19 cellular contexts compared by ENCODE assay signal in the genomic region with DNA sequence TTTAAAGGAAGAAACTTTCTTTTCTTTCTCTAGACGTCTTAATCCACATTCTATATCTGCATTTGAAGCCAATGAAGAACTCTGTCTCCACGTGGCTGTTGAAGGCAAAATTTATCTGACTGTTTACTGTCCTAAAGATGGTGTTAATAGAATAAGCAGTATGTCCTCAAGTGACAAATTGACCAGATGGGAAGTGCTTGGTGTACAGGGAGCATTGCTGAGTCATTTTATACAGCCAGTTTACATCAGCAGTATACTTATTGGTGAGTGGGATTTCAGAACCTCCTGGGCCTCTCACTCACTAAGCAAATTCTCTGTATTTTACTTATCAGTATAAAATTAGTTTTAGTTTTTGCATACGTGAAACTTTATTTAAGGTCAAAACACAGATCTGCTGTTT. TPM values are rescaled to one million over a fixed set of nuclear protein-coding genes. Genes with fewer than 3 reads are reported as not detected.
DNase-seq lines count a peak whose midpoint lies in the region; ATAC-seq, FAIRE-seq and TF ChIP-seq lines count a peak whose summit lies in the region.
"Had no signal": no experiment of that assay in that cellular context is flagged by ENCODE, and none has a peak within 500 bp of the region (broad histone marks: within the 10 kb centered on the region; RNA-seq: fewer than 3 reads in every experiment).

No MANE protein-coding gene starts in this region.

- H3K4me3 ChIP-seq in Karpas-422 (ENCODE audit: low read length) (no peak overlapping the region), epithelial cell of esophagus (ENCODE audit: low read length) (no peak overlapping the region), pancreas (no peak overlapping the region)
- H3K4me3 ChIP-seq: hepatocyte, SK-N-MC, uterus had no signal

- H3K27ac ChIP-seq in Karpas-422 (ENCODE audit: low read length) = no peak overlapping the region
- H3K27ac ChIP-seq in pancreas = no peak overlapping the region
- H3K27ac ChIP-seq: hepatocyte, SK-N-MC, uterus had no signal

- H4K20me1 ChIP-seq in Karpas-422 (ENCODE audit: insufficient read depth, low read depth, low read length) = no peaks in the 10 kb centered on the region

- no peak overlapping the region for H3K4me2 ChIP-seq in Karpas-422 (ENCODE audit: low read depth, low read length, poor library complexity, severe bottlenecking)
- H3K4me2 ChIP-seq: hepatocyte had no signal

- H3K9me3 ChIP-seq in Karpas-422 (ENCODE audit: low read length) (no peaks in the 10 kb centered on the region), pancreas (no peaks in the 10 kb centered on the region)
- H3K9me3 ChIP-seq: uterus had no signal

- intact Hi-C loops in pancreas (cut with DNase I) = no loop called here

- H3K79me2 ChIP-seq in Karpas-422 (ENCODE audit: low read length) = no peaks in the 10 kb centered on the region
- H3K79me2 ChIP-seq: hepatocyte had no signal

- ATAC-seq in SK-N-SH treated with all-trans-retinoic acid at 6 μM for 48 hours = no peak
- no peak for ATAC-seq in pancreas
- ATAC-seq: left lobe of liver, natural killer cell, right cardiac atrium, WTC11 had no signal

- no peaks in the 10 kb centered on the region for H3K9me2 ChIP-seq in Karpas-422 (replicated peaks; ENCODE audit: insufficient read depth, low read length)

- no peak overlapping the region for H3K9ac ChIP-seq in Karpas-422 (ENCODE audit: low read length)

- no peaks in the 10 kb centered on the region for H3K27me3 ChIP-seq in Karpas-422 (ENCODE audit: low read length)
- no peaks in the 10 kb centered on the region for H3K27me3 ChIP-seq in pancreas
- H3K27me3 ChIP-seq: hepatocyte, uterus had no signal

- CTCF ChIA-PET in GM10248 (lab: Yijun Ruan, JAX) = no interaction called here

- POLR2A ChIA-PET in GM10248 (lab: Yijun Ruan, JAX) = no interaction called here

- H3K4me1 ChIP-seq in Karpas-422 (ENCODE audit: low read length) = peaks cover 11% of the 10 kb centered on the region
- H3K4me1 ChIP-seq in pancreas = no peaks in the 10 kb centered on the region
- H3K4me1 ChIP-seq: uterus had no signal

- DNase-seq in GM10248 (ENCODE audit: extremely low spot score) = peak; percentile 7
- peak; percentile 34 for DNase-seq in H4 (ENCODE audit: low spot score)
- DNase-seq in Karpas-422 = no peak
- DNase-seq in epithelial cell of esophagus (ENCODE audit: low read depth) = peak; percentile 7
- DNase-seq in epidermal melanocyte (ENCODE audit: insufficient read length, low spot score) = no peak
- DNase-seq in germinal center (ENCODE audit: low spot score) = no peak
- no peak for DNase-seq in pancreas
- DNase-seq: activated naive CD4-positive, alpha-beta T cell treated with anti-CD3 and anti-CD28 coated beads, Interleukin-2, amount 10 ng/mL, durations not matched to agents 7 days and 5 days; DMS153; natural killer cell; NCI-H2081 treated with DMSO at 0.1 percent for 48 hours; right cardiac atrium; stimulated activated CD4-positive, alpha-beta T cell treated with anti-CD3 and anti-CD28 coated beads, Interleukin-4, amount 100 ng/mL, for 1 hour; uterus had no signal

- TF ChIP-seq CTCF in GM10248 (IDR thresholded peaks at IDR 0.05; ENCODE audit: control extremely low read depth, extremely low read depth, low read depth, missing control alignments) = no peak
- no peak for TF ChIP-seq CTCF in epithelial cell of esophagus (IDR thresholded peaks at IDR 0.05; ENCODE audit: insufficient read depth, low read depth, low read length, missing control alignments)
- no peak for TF ChIP-seq CTCF in pancreas (IDR thresholded peaks at IDR 0.05)

- H2AFZ ChIP-seq in Karpas-422 (ENCODE audit: low read length) = peak overlapping the region; percentile 25; the same call in 1 of the 2 replicates
- H2AFZ ChIP-seq: hepatocyte had no signal

- H3K36me3 ChIP-seq in Karpas-422 (ENCODE audit: insufficient read depth, low read length) (no peaks in the 10 kb centered on the region), pancreas (no peaks in the 10 kb centered on the region)
- H3K36me3 ChIP-seq: uterus had no signal

- WGBS in pancreas, 2 donors = 30 to 38% methylated on average over 3 of the region's 3 CpGs

- FAIRE-seq in pancreas (lab: Jason Lieb, UNC) = no peak

TF ChIP-seq in SK-N-SH treated with all-trans-retinoic acid at 6 μM for 48 hours, 23 proteins besides CTCF, POLR2A, EP300 and RAD21:
- TF ChIP-seq, protein P1, sequence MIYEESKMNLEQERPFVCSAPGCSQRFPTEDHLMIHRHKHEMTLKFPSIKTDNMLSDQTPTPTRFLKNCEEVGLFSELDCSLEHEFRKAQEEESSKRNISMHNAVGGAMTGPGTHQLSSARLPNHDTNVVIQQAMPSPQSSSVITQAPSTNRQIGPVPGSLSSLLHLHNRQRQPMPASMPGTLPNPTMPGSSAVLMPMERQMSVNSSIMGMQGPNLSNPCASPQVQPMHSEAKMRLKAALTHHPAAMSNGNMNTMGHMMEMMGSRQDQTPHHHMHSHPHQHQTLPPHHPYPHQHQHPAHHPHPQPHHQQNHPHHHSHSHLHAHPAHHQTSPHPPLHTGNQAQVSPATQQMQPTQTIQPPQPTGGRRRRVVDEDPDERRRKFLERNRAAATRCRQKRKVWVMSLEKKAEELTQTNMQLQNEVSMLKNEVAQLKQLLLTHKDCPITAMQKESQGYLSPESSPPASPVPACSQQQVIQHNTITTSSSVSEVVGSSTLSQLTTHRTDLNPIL (CRISPR knock-in tag; IDR thresholded peaks at IDR 0.05; ENCODE audit: low read depth) = no peak
- TF ChIP-seq CSDC2 (CRISPR knock-in tag; IDR thresholded peaks at IDR 0.05) = no peak
- TF ChIP-seq ZFP30 (CRISPR knock-in tag; IDR thresholded peaks at IDR 0.05) = no peak
- TF ChIP-seq TCF4 (CRISPR knock-in tag; IDR thresholded peaks at IDR 0.05; ENCODE audit: borderline replicate concordance) = no peak

RNA-seq across cellular contexts. Expression of a gene that starts 33.7 kb away (rescaled TPM):
- total RNA-seq in H4 (2014; rRNA removed; shearing (Covaris generic)) = not detected in 2 replicates
- total RNA-seq in Karpas-422 (2014; rRNA removed; shearing (Covaris generic); ENCODE audit: low replicate concordance) = not detected in 2 replicates
- not detected for total RNA-seq in pancreas
- polyA plus RNA-seq in pancreas = not detected
- total RNA-seq: hepatocyte, left lobe of liver, natural killer cell, right cardiac atrium, WTC11 had no signal
- polyA plus RNA-seq: hepatocyte, right cardiac atrium had no signal

RNA-seq across cellular contexts. Expression of a gene that starts 44.0 kb away (rescaled TPM):
- total RNA-seq in H4 (2014; rRNA removed; shearing (Covaris generic)) = not detected in 2 replicates
- total RNA-seq in Karpas-422 (2014; rRNA removed; shearing (Covaris generic); ENCODE audit: low replicate concordance) = not detected in 2 replicates
- 1 to 10 TPM in 1 of 6 donors, not detected in 5; 2.6 TPM for total RNA-seq in pancreas
- not detected for polyA plus RNA-seq in pancreas
- total RNA-seq: hepatocyte, right cardiac atrium, uterus had no signal
- polyA plus RNA-seq: hepatocyte, right cardiac atrium had no signal

Comparison
In these comparisons a context has a peak if more than half of its experiments do, and no peak if none do; other contexts are left out.
1. DNase-seq: peak in GM10248 (single experiment), H4 (single experiment) and epithelial cell of esophagus (single experiment); none in Karpas-422 (single experiment), epidermal melanocyte (single experiment), germinal center (single experiment) and pancreas (0 of 6).